38 cellular contexts compared by ENCODE assay signal in the genomic region with DNA sequence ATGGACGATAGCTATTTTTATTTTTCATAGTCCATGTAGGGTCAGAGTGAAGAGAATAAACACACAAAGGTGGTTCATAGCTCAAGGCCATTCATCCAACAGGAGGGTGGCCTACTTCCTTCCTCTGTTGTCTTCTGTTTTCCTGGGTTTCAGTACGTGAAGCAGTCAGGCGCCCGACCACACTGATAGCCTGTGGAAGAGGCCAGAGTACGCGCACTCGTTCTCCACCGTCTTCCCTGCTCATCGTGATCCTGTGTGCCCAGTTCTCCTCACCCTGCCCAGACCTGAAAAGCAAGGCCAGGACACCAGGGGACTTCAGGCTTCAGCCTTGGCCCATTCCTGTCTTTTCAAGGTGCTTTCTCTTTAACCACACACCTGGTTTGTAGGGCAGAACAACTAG.
"Had no signal": no experiment of that assay in that cellular context is flagged by ENCODE, and none has a peak within 500 bp of the region (broad histone marks: within the 10 kb centered on the region; RNA-seq: fewer than 3 reads in every experiment).

No MANE protein-coding gene starts in this region.

- H3K4me3 Mint-ChIP-seq: activated B cell treated with CpG ODN at 0.5 μM for 24 hours; activated CD4-positive, alpha-beta memory T cell treated with anti-CD3 and anti-CD28 coated beads for 36 hours; activated CD4-positive, alpha-beta T cell treated with anti-CD3 and anti-CD28 coated beads, Interleukin-2, amount 10 ng/mL, durations not matched to agents 24 days and 14 days; activated CD8-positive, alpha-beta T cell treated with anti-CD3 and anti-CD28 coated beads for 36 hours; activated naive CD4-positive, alpha-beta T cell treated with anti-CD3 and anti-CD28 coated beads for 36 hours; activated naive CD8-positive, alpha-beta T cell treated with anti-CD3 and anti-CD28 coated beads for 36 hours; activated T-cell treated with anti-CD3 and anti-CD28 coated beads, Interleukin-2, amount 50 U/mL, for 4 hours; activated T-cell treated with anti-CD3 and anti-CD28 coated beads, Interleukin-2, amount 50 U/mL, for 72 hours; activated T-helper 1 cell treated with anti-CD3 and anti-CD28 coated beads, Interleukin-12 subunit alpha, Interleukin-12 subunit beta, Interleukin-2, Interleukin-4 antibody, amounts not matched to agents 30 ng/mL and 10 ng/mL and 1 ng/mL, durations not matched to agents 14 hours and 24 hours and 36 hours; activated T-helper 17 cell treated with anti-CD3 and anti-CD28 coated beads, Interleukin-2, amount 50 U/mL, for 72 hours; T-helper 1 cell treated with Interleukin-12 subunit alpha and Interleukin-12 subunit beta and Interleukin-4 antibody, amounts not matched to agents 30 μg/mL and 1 μg/mL, for 36 hours; T-helper 2 cell treated with Interferon-gamma antibody and Interleukin-4, amounts not matched to agents 5 μg/mL and 100 μg/mL, for 36 hours had no signal

- H3K9me3 ChIP-seq: adrenal gland, body of pancreas had no signal

- H3K27me3 Mint-ChIP-seq: activated B cell treated with CpG ODN at 0.5 μM for 24 hours; activated CD4-positive, alpha-beta memory T cell treated with anti-CD3 and anti-CD28 coated beads for 36 hours; activated CD4-positive, alpha-beta T cell treated with anti-CD3 and anti-CD28 coated beads, Interleukin-2, amount 10 ng/mL, durations not matched to agents 24 days and 14 days; activated CD8-positive, alpha-beta T cell treated with anti-CD3 and anti-CD28 coated beads for 36 hours; activated naive CD8-positive, alpha-beta T cell treated with anti-CD3 and anti-CD28 coated beads for 36 hours; activated T-helper 17 cell treated with anti-CD3 and anti-CD28 coated beads, Interleukin-2, amount 50 U/mL, for 72 hours had no signal

- ATAC-seq: activated CD8-positive, alpha-beta T cell treated with anti-CD3 and anti-CD28 coated beads for 36 hours; activated naive CD4-positive, alpha-beta T cell treated with anti-CD3 and anti-CD28 coated beads, Interleukin-2, amount 50 U/mL, for 72 hours; activated T-cell treated with anti-CD3 and anti-CD28 coated beads, Interleukin-2, amount 50 U/mL, for 4 hours; activated T-cell treated with anti-CD3 and anti-CD28 coated beads, Interleukin-2, amount 50 U/mL, for 72 hours; activated T-helper 17 cell treated with anti-CD3 and anti-CD28 coated beads, Interleukin-2, amount 50 U/mL, for 72 hours; body of pancreas had no signal

- H3K4me1 ChIP-seq: adrenal gland, body of pancreas, breast epithelium had no signal

- H3K36me3 ChIP-seq: adrenal gland, brain microvascular endothelial cell, breast epithelium had no signal

- FAIRE-seq: astrocyte, TTC549 had no signal

- DNase-seq: activated B cell treated with CpG ODN at 0.5 μM for 24 hours; activated CD4-positive, alpha-beta memory T cell treated with anti-CD3 and anti-CD28 coated beads for 36 hours; activated CD4-positive, alpha-beta T cell treated with anti-CD3 and anti-CD28 coated beads for 4 hours; activated CD4-positive, alpha-beta T cell treated with anti-CD3 and anti-CD28 coated beads, Interleukin-2, amount 10 ng/mL, durations not matched to agents 24 days and 14 days; activated CD4-positive, alpha-beta T cell treated with anti-CD3 and anti-CD28 coated beads, Interleukin-2, amount 50 U/mL, for 1 hour; activated CD4-positive, alpha-beta T cell treated with anti-CD3 and anti-CD28 coated beads, Interleukin-2, amount 50 U/mL, for 4 hours; activated CD4-positive, CD25-positive, alpha-beta regulatory T cell treated with anti-CD3 and anti-CD28 coated beads, Interleukin-2, amount 50 U/mL, for 72 hours; activated CD8-positive, alpha-beta memory T cell treated with anti-CD3 and anti-CD28 coated beads, Interleukin-2, amount 50 U/mL, for 4 hours; activated CD8-positive, alpha-beta T cell treated with anti-CD3 and anti-CD28 coated beads for 36 hours; activated effector memory CD4-positive, alpha-beta T cell treated with anti-CD3 and anti-CD28 coated beads, Interleukin-2, amount 50 U/mL, for 16 hours; activated gamma-delta T cell treated with Interleukin-2 at 50 U/mL for 16 hours; activated naive CD4-positive, alpha-beta T cell; activated naive CD4-positive, alpha-beta T cell treated with anti-CD3 and anti-CD28 coated beads for 36 hours; activated naive CD4-positive, alpha-beta T cell treated with anti-CD3 and anti-CD28 coated beads, Interleukin-2, amount 50 U/mL, for 16 hours; activated naive CD8-positive, alpha-beta T cell treated with anti-CD3 and anti-CD28 coated beads for 36 hours; activated T-cell treated with anti-CD3 and anti-CD28 coated beads for 4 hours; activated T-cell treated with anti-CD3 and anti-CD28 coated beads, Interleukin-2, amount 50 U/mL, for 1 hour; activated T-cell treated with anti-CD3 and anti-CD28 coated beads, Interleukin-2, amount 50 U/mL, for 4 hours; activated T-cell treated with anti-CD3 and anti-CD28 coated beads, Interleukin-2, amount 50 U/mL, for 72 hours; adrenal gland; amniotic stem cell; aorta; body of pancreas; brain microvascular endothelial cell; central memory CD4-positive, alpha-beta T cell; SW 1271; T-helper 1 cell; T-helper 2 cell; T-helper 9 cell had no signal

- H3K27ac ChIP-seq: adrenal gland, body of pancreas, brain microvascular endothelial cell, breast epithelium, VCaP had no signal

- H3K27me3 ChIP-seq: adrenal gland, body of pancreas, brain microvascular endothelial cell, breast epithelium had no signal

- H3K27ac Mint-ChIP-seq: activated B cell treated with CpG ODN at 0.5 μM for 24 hours; activated CD4-positive, alpha-beta memory T cell treated with anti-CD3 and anti-CD28 coated beads for 36 hours; activated CD4-positive, alpha-beta T cell treated with anti-CD3 and anti-CD28 coated beads, Interleukin-2, amount 10 ng/mL, durations not matched to agents 24 days and 14 days; activated CD8-positive, alpha-beta T cell treated with anti-CD3 and anti-CD28 coated beads for 36 hours; activated naive CD4-positive, alpha-beta T cell treated with anti-CD3 and anti-CD28 coated beads for 36 hours; activated naive CD4-positive, alpha-beta T cell treated with anti-CD3 and anti-CD28 coated beads, Interleukin-2, amount 50 U/mL, for 72 hours; activated naive CD8-positive, alpha-beta T cell treated with anti-CD3 and anti-CD28 coated beads for 36 hours; activated T-cell treated with anti-CD3 and anti-CD28 coated beads, Interleukin-2, amount 50 U/mL, for 72 hours; activated T-helper 1 cell treated with anti-CD3 and anti-CD28 coated beads, Interleukin-12 subunit alpha, Interleukin-12 subunit beta, Interleukin-2, Interleukin-4 antibody, amounts not matched to agents 30 ng/mL and 10 ng/mL and 1 ng/mL, durations not matched to agents 14 hours and 24 hours and 36 hours; activated T-helper 17 cell treated with anti-CD3 and anti-CD28 coated beads, Interleukin-2, amount 50 U/mL, for 72 hours; T-helper 1 cell treated with Interleukin-12 subunit alpha and Interleukin-12 subunit beta and Interleukin-4 antibody, amounts not matched to agents 30 μg/mL and 1 μg/mL, for 36 hours; T-helper 2 cell treated with Interferon-gamma antibody and Interleukin-4, amounts not matched to agents 5 μg/mL and 100 μg/mL, for 36 hours had no signal

- H3K4me1 Mint-ChIP-seq: activated B cell treated with CpG ODN at 0.5 μM for 24 hours had no signal

- H3K4me3 ChIP-seq: adrenal gland, body of pancreas, breast epithelium had no signal
